Comparison of ENCODE assay signal across 29 cellular contexts in genomic region chr1:6825828-6826227, GRCh38. TPM values are rescaled to one million over a fixed set of nuclear protein-coding genes. Genes with fewer than 3 reads are reported as not detected.
DNase-seq lines count a peak whose midpoint lies in the region; TF ChIP-seq lines count a peak whose summit lies in the region.
"Had no signal": no experiment of that assay in that cellular context is flagged by ENCODE, and none has a peak within 500 bp of the region (broad histone marks: within the 10 kb centered on the region; RNA-seq: fewer than 3 reads in every experiment).

No MANE protein-coding gene starts in this region.

- H3K4me3 Mint-ChIP-seq in mesothelial cell of epicardium = no peak overlapping the region
- H3K4me3 Mint-ChIP-seq: activated CD4-positive, alpha-beta T cell treated with anti-CD3 and anti-CD28 coated beads, Interleukin-2, amount 10 ng/mL, durations not matched to agents 24 days and 14 days; activated T-cell treated with anti-CD3 and anti-CD28 coated beads, Interleukin-2, amount 50 U/mL, for 24 hours; immature natural killer cell; neural crest cell had no signal

- H3K4me1 ChIP-seq in adrenal gland (replicated peaks in 1 of 2) (peaks cover 14 to 69% of the 10 kb centered on the region in 2 donors), stomach (peaks cover 14 to 74% (median 46%) of the 10 kb centered on the region in 4 donors)

- no peak for TF ChIP-seq EP300 in stomach (IDR thresholded peaks at IDR 0.05)

- no peak for TF ChIP-seq CTCF in adrenal gland (IDR thresholded peaks at IDR 0.05)
- no peak for TF ChIP-seq CTCF in coronary artery (IDR thresholded peaks at IDR 0.05)
- no peak for TF ChIP-seq CTCF in mesothelial cell of epicardium (IDR thresholded peaks at IDR 0.05; ENCODE audit: unreplicated experiment)
- TF ChIP-seq CTCF in stomach (IDR thresholded peaks at IDR 0.05) = no peak

- H3K36me3 ChIP-seq in adrenal gland (replicated peaks in 1 of 2) = peaks cover 0 to 3% of the 10 kb centered on the region in 2 donors
- peaks cover 0 to 4% (median 0%) of the 10 kb centered on the region in 4 donors for H3K36me3 ChIP-seq in stomach

- no peaks in the 10 kb centered on the region for H3K27me3 Mint-ChIP-seq in mesothelial cell of epicardium (ENCODE audit: low read depth)
- H3K27me3 Mint-ChIP-seq: activated CD4-positive, alpha-beta T cell treated with anti-CD3 and anti-CD28 coated beads, Interleukin-2, amount 10 ng/mL, durations not matched to agents 24 days and 14 days; activated T-cell treated with anti-CD3 and anti-CD28 coated beads, Interleukin-2, amount 50 U/mL, for 24 hours had no signal

- H3K4me1 Mint-ChIP-seq in mesothelial cell of epicardium = peaks cover 50% of the 10 kb centered on the region
- H3K4me1 Mint-ChIP-seq: activated CD4-positive, alpha-beta T cell treated with anti-CD3 and anti-CD28 coated beads, Interleukin-2, amount 10 ng/mL, durations not matched to agents 24 days and 14 days had no signal

- intact Hi-C loops in adrenal gland (cut with DNase I) (no loop called here), stomach (cut with DNase I; ENCODE audit: low total_unique reads) (no loop called here)

- H3K27ac ChIP-seq in adrenal gland (peak overlapping the region in 3 of 5 donors; percentile 6 to 68 (median 49)), coronary artery (peak overlapping the region; percentile 20 to 45), stomach (peak overlapping the region in 4 of 5 donors; percentile 7 to 83 (median 15))
- H3K27ac ChIP-seq: SJCRH30, VCaP had no signal

- H3K27me3 ChIP-seq in adrenal gland = no peaks in the 10 kb centered on the region
- H3K27me3 ChIP-seq in stomach = no peaks in the 10 kb centered on the region
- H3K27me3 ChIP-seq: SJCRH30 had no signal

- H3K9me3 ChIP-seq in adrenal gland (replicated peaks in 1 of 3) = no peaks in the 10 kb centered on the region
- no peaks in the 10 kb centered on the region for H3K9me3 ChIP-seq in stomach
- H3K9me3 ChIP-seq: SJCRH30 had no signal

- TF ChIP-seq POLR2A in adrenal gland (IDR thresholded peaks at IDR 0.05) = no peak
- TF ChIP-seq POLR2A in stomach (IDR thresholded peaks at IDR 0.05) = no peak

- H3K27ac Mint-ChIP-seq in mesothelial cell of epicardium = peak overlapping the region; percentile 41
- H3K27ac Mint-ChIP-seq: activated CD4-positive, alpha-beta T cell treated with anti-CD3 and anti-CD28 coated beads, Interleukin-2, amount 10 ng/mL, durations not matched to agents 24 days and 14 days; activated T-cell treated with anti-CD3 and anti-CD28 coated beads, Interleukin-2, amount 50 U/mL, for 24 hours; immature natural killer cell had no signal

- no peaks in the 10 kb centered on the region for H3K9me3 Mint-ChIP-seq in mesothelial cell of epicardium
- H3K9me3 Mint-ChIP-seq: activated CD4-positive, alpha-beta T cell treated with anti-CD3 and anti-CD28 coated beads, Interleukin-2, amount 10 ng/mL, durations not matched to agents 24 days and 14 days; activated T-cell treated with anti-CD3 and anti-CD28 coated beads, Interleukin-2, amount 50 U/mL, for 24 hours; immature natural killer cell had no signal

- DNase-seq in adrenal gland (no peak), coronary artery (ENCODE audit: low spot score) (no peak), mesothelial cell of epicardium (ENCODE audit: low spot score in 2 of 2, unreplicated experiment in 2 of 2) (no peak), stomach (no peak), NCI-H2227 treated with DMSO at 0.1 percent for 48 hours (lab: John Stamatoyannopoulos, UW) (no peak), HT-29 (ENCODE audit: low spot score) (no peak), DMS114 treated with DMSO at 0.1 percent for 48 hours (lab: John Stamatoyannopoulos, UW; ENCODE audit: unreplicated experiment) (no peak)
- no peak for DNase-seq in activated naive CD4-positive, alpha-beta T cell (lab: John Stamatoyannopoulos, UW)
- DNase-seq: activated CD4-positive, alpha-beta T cell treated with anti-CD3 and anti-CD28 coated beads, Interleukin-2, amount 10 ng/mL, durations not matched to agents 24 days and 14 days; activated gamma-delta T cell; activated T-cell treated with anti-CD3 and anti-CD28 coated beads, Interleukin-2, amount 50 U/mL, for 24 hours; C1 segment of cervical spinal cord; cerebellar nuclear complex; COR-L47; DMS53; erythroblast; immature natural killer cell; left colon; NCI-H1048; NCI-H1694; NCI-H446; NCI-H748 treated with DMSO at 0.1 percent for 48 hours; posterior cingulate gyrus; SJCRH30; stimulated activated CD4-positive, alpha-beta T cell treated with anti-CD3 and anti-CD28 coated beads, Interleukin-4, amount 100 ng/mL, for 24 hours; SW 1271; T1000 had no signal

- no peak overlapping the region for H3K4me3 ChIP-seq in adrenal gland
- peak overlapping the region; percentile 38 for H3K4me3 ChIP-seq in coronary artery
- no peak overlapping the region for H3K4me3 ChIP-seq in stomach
- H3K4me3 ChIP-seq: SJCRH30 had no signal

- WGBS in adrenal gland, 4 donors = 67 to 84% (median 76%) methylated on average over 4 of the region's 4 CpGs
- 48 to 72% (median 50%) methylated on average over 4 of the region's 4 CpGs for WGBS in stomach, 5 donors

- peaks cover 9% of the 10 kb centered on the region for H3K36me3 Mint-ChIP-seq in mesothelial cell of epicardium

RNA-seq across cellular contexts. Expression of gene CAMTA1, which starts 40.6 kb away (rescaled TPM):
- total RNA-seq in adrenal gland = 100 to 1,000 TPM in 2 of 8 donors, 10 to 100 TPM in 6; 62.9 to 129 (median 77.4) TPM
- 100 to 1,000 TPM; 114 to 141 (median 131) TPM for polyA plus RNA-seq in adrenal gland
- 70.4 to 78.3 TPM (median 71.4 TPM) in 3 replicates for total RNA-seq in mesothelial cell of epicardium
- 100 to 1,000 TPM in 3 of 5 donors, 10 to 100 TPM in 2; 42.8 to 213 (median 109) TPM for total RNA-seq in stomach
- 100 to 1,000 TPM; 126 to 154 (median 132) TPM for polyA plus RNA-seq in stomach
- 38.6 and 62.2 TPM in 2 replicates for total RNA-seq in HT-29 (2014; rRNA removed; shearing (Covaris generic))
